Comparison of ENCODE assay signal across 8 cellular contexts in the genomic region with DNA sequence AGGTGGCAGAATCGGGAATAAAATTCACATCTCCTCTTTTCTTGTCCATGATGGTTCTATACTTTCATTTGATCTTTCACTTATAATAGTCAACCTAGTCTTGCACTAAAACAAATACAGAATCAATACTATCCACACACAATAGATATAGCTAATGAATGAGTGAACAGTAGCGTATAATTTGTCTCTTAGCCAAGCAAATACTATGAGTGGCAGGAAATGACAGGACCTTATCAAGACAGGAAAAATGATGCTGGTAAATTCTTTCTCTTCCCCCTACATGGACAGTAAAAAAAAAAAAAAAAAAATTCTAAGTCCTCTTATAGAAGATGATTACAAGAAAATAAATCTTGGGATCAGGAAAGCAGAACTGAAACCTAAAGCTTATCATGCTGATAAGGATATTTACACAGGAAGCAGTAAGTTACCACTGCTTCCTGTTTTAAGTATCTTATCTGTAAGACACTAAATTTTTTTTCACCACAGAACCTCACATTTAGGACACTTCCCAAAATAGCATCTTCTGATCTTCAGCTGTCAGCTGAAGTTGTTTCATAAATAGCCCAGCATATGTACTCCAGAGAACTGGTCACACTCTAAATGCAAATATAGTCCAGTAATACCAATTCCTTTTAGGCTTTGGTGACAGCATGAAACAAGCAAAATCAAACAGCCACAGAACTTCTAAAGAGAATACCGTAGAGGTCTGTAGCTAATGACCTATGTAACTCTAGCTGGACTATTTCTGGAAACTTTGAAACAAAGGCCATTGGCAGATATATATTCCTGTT. TPM values are rescaled to one million over a fixed set of nuclear protein-coding genes. Genes with fewer than 3 reads are reported as not detected.
DNase-seq lines count a peak whose midpoint lies in the region; ATAC-seq and TF ChIP-seq lines count a peak whose summit lies in the region.

No MANE protein-coding gene starts in this region.

- peak overlapping the region; percentile 45 for H3K27ac Mint-ChIP-seq in glutamatergic neuron (ENCODE audit: unreplicated experiment)
- peak overlapping the region; percentile 38 for H3K27ac Mint-ChIP-seq in type B pancreatic cell

- DNase-seq in activated T-cell treated with anti-CD3 and anti-CD28 coated beads, Interleukin-2, amount 50 U/mL, for 4 hours, result no peak
- no peak for DNase-seq in activated T-cell treated with anti-CD3 and anti-CD28 coated beads, Interleukin-2, amount 50 U/mL, for 1 hour
- DNase-seq in SIG-M5 (lab: John Stamatoyannopoulos, UW) (peak; percentile 100), glutamatergic neuron (no peak), type B pancreatic cell (ENCODE audit: extremely low spot score, unreplicated experiment) (no peak), aorta (no peak)
- no peak for DNase-seq in activated CD4-positive, alpha-beta T cell treated with anti-CD3 and anti-CD28 coated beads, Interleukin-2, amount 50 U/mL, for 48 hours

- no peak overlapping the region for H3K27ac ChIP-seq in aorta (ENCODE audit: low read depth in 1 of 2, low read length in 2 of 2)

- peaks cover 15% of the 10 kb centered on the region for H3K9me3 Mint-ChIP-seq in activated T-cell treated with anti-CD3 and anti-CD28 coated beads, Interleukin-2, amount 50 U/mL, for 4 hours
- H3K9me3 Mint-ChIP-seq in glutamatergic neuron (ENCODE audit: unreplicated experiment) (no peaks in the 10 kb centered on the region), type B pancreatic cell (peaks cover 14% of the 10 kb centered on the region)

- ATAC-seq in activated T-cell treated with anti-CD3 and anti-CD28 coated beads, Interleukin-2, amount 50 U/mL, for 4 hours, result peak in 1 of 2 donors; percentile 25
- peak; percentile 99 for ATAC-seq in HG03060 (IDR thresholded peaks at IDR 0.05; ENCODE audit: low read depth, unreplicated experiment)
- no peak for ATAC-seq in aorta (ENCODE audit: low FRiP score)

- H3K4me3 ChIP-seq in aorta (ENCODE audit: low read length in 2 of 2), result no peak overlapping the region

- H3K9me3 ChIP-seq in aorta (ENCODE audit: control insufficient read depth, low read length), result no peaks in the 10 kb centered on the region

- WGBS in aorta, 2 donors, result 35 to 38% methylated on average over 3 of the region's 3 CpGs

- peaks cover 32% of the 10 kb centered on the region for H3K4me1 Mint-ChIP-seq in activated T-cell treated with anti-CD3 and anti-CD28 coated beads, Interleukin-2, amount 50 U/mL, for 4 hours (ENCODE audit: low read depth)
- H3K4me1 Mint-ChIP-seq in glutamatergic neuron (ENCODE audit: low read depth, unreplicated experiment), result peaks cover 26% of the 10 kb centered on the region
- peaks cover 23% of the 10 kb centered on the region for H3K4me1 Mint-ChIP-seq in type B pancreatic cell (ENCODE audit: unreplicated experiment)

- no peaks in the 10 kb centered on the region for H3K27me3 ChIP-seq in aorta (ENCODE audit: control insufficient read depth in 1 of 2, insufficient read depth in 2 of 2, low read length in 1 of 2)

- peaks cover 0 to 6% of the 10 kb centered on the region in 2 donors for H3K4me1 ChIP-seq in aorta (ENCODE audit: control insufficient read depth in 1 of 2, insufficient read depth in 2 of 2, low read length in 2 of 2)

- H3K4me3 Mint-ChIP-seq in activated T-cell treated with anti-CD3 and anti-CD28 coated beads, Interleukin-2, amount 50 U/mL, for 4 hours, result peak overlapping the region; percentile 69
- H3K4me3 Mint-ChIP-seq in glutamatergic neuron (ENCODE audit: unreplicated experiment) (no peak overlapping the region), type B pancreatic cell (no peak overlapping the region)

- intact Hi-C loops in aorta (cut with DNase I), result no loop called here

- no peaks in the 10 kb centered on the region for H3K27me3 Mint-ChIP-seq in activated T-cell treated with anti-CD3 and anti-CD28 coated beads, Interleukin-2, amount 50 U/mL, for 4 hours (ENCODE audit: low read depth)
- no peaks in the 10 kb centered on the region for H3K27me3 Mint-ChIP-seq in glutamatergic neuron (ENCODE audit: unreplicated experiment)
- no peaks in the 10 kb centered on the region for H3K27me3 Mint-ChIP-seq in type B pancreatic cell

- H3K36me3 Mint-ChIP-seq in activated T-cell treated with anti-CD3 and anti-CD28 coated beads, Interleukin-2, amount 50 U/mL, for 4 hours (ENCODE audit: insufficient read depth), result peaks cover 5% of the 10 kb centered on the region
- H3K36me3 Mint-ChIP-seq in glutamatergic neuron (ENCODE audit: unreplicated experiment), result peaks cover 2% of the 10 kb centered on the region
- H3K36me3 Mint-ChIP-seq in type B pancreatic cell, result peaks cover 40% of the 10 kb centered on the region

- H3K36me3 ChIP-seq in aorta (ENCODE audit: control insufficient read depth in 1 of 2, insufficient read depth in 2 of 2, low read length in 1 of 2), result no peaks in the 10 kb centered on the region

- TF ChIP-seq CTCF in glutamatergic neuron (IDR thresholded peaks at IDR 0.05; ENCODE audit: partially characterized antibody, unreplicated experiment) (no peak), type B pancreatic cell (conservative IDR thresholded peaks at IDR 0.05) (no peak)

RNA-seq across cellular contexts. Expression of gene IRS1, which starts 27.0 kb away (rescaled TPM):
- total RNA-seq in activated T-cell treated with anti-CD3 and anti-CD28 coated beads, Interleukin-2, amount 50 U/mL, for 4 hours, result 1 to 10 TPM; 3.9 to 4.6 (median 4.6) TPM
- total RNA-seq in glutamatergic neuron (ENCODE audit: unreplicated experiment) (8.1 TPM), type B pancreatic cell (ENCODE audit: low replicate concordance) (16.0 and 25.9 TPM in 2 replicates), aorta (10 to 100 TPM; 13.8 to 16.6 TPM)
- polyA plus RNA-seq in aorta, result 1 to 10 TPM; 2.1 to 2.5 TPM
